ENCODE assay signal across 8 cellular contexts in the genomic region with DNA sequence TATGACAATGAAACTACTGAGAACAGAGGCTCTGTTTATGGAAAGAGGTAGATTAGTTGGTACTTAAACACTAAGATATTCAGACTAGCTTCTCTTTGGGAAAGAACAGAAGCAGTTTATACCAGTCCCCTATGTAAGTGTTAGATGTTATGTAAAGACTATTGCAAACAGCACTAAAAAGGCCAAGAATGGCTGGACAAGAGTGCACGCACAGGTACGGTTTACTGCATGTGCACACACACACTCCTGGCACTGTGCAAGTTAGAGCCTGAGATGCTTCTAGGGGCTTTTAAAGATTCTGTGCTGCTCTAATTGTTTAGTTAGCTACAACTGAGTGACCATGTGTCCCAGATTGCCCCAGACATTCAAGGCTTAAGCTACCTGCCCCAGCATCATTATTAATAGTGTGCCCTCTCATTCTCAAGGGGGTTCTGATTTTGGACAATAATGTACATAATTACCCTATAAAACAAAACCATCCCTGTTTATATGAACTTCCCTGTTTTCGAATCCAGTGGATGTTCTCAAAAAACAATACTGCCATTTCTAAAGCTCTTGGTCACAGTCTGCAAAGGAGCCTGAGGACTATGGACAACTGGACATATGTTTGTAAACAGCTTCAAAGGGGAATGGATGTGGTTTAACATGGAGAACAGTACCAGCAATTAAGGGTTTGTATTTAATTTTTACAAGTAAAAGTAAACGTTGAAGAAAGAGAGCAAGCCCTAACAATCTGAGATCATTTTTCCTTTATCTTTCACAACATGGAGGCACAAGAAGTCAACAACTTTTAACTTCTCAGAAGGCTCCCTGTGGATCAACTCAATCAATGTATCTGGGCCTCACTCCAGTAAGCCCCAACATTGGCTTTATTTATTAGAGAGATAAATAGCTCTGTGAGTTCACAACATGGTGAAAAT. TPM values are rescaled to one million over a fixed set of nuclear protein-coding genes. Genes with fewer than 3 reads are reported as not detected.
A peak's percentile ranks its signal among the peaks of the same experiment; 100 is the strongest.
DNase-seq lines count a peak whose midpoint lies in the region; ATAC-seq and TF ChIP-seq lines count a peak whose summit lies in the region.

No MANE protein-coding gene starts in this region.

- peaks cover 13% of the 10 kb centered on the region for H3K9me1 ChIP-seq in IMR-90 (ENCODE audit: insufficient read depth, low read length)

- peak overlapping the region; percentile 99 for H3K4me3 Mint-ChIP-seq in chondrocyte (ENCODE audit: unreplicated experiment)
- H3K4me3 Mint-ChIP-seq in natural killer cell = peak overlapping the region; percentile 93

- no peak overlapping the region; a peak in 1 of 4 replicates for H4K8ac ChIP-seq in IMR-90 (ENCODE audit: low read depth in 2 of 2, low read length in 2 of 2)

- TF ChIP-seq CTCF in IMR-90 (conservative IDR thresholded peaks at IDR 0.05; ENCODE audit: low read depth, low read length) (no peak), chondrocyte (IDR thresholded peaks at IDR 0.05) (no peak), natural killer cell (IDR thresholded peaks at IDR 0.05) (no peak)

- dilution Hi-C loops in IMR-90 (cut with HindIII; ENCODE audit: low sequenced_read_pairs, unreplicated experiment) = no loop called here

- peak overlapping the region; percentile 97 for H3K4me3 ChIP-seq in ACC112 (ENCODE audit: low read depth, low read length)
- H3K4me3 ChIP-seq in IMR-90 (ENCODE audit: insufficient read depth, low read depth, low read length) = peak overlapping the region; percentile 64

- ATAC-seq in IMR-90 (ENCODE audit: low read depth) = no peak
- no peak for ATAC-seq in natural killer cell
- ATAC-seq in HG02973 (IDR thresholded peaks at IDR 0.05; ENCODE audit: unreplicated experiment) = no peak
- no peak for ATAC-seq in GM19397 (IDR thresholded peaks at IDR 0.05; ENCODE audit: unreplicated experiment)

- H3K4me1 Mint-ChIP-seq in chondrocyte (ENCODE audit: low read depth) (peaks cover 63% of the 10 kb centered on the region), natural killer cell (peaks cover 22 to 23% of the 10 kb centered on the region in 2 donors)

- peaks cover 46% of the 10 kb centered on the region for H3K4me1 ChIP-seq in ACC112 (ENCODE audit: control insufficient read depth, insufficient read depth, low read length, unreplicated experiment)
- H3K4me1 ChIP-seq in IMR-90 (ENCODE audit: control insufficient read depth, insufficient read depth, low read length) = peaks cover 9% of the 10 kb centered on the region

- POLR2A ChIA-PET in IMR-90 (lab: Charles Lee; ENCODE audit: unreplicated experiment) = interaction anchor here (1.1 kb wide), 1 partner anchor 25 kb away, joined by 3 read pairs; no protein-coding TSS in a partner anchor

- H3K9me3 ChIP-seq in IMR-90 (ENCODE audit: control insufficient read depth, insufficient read depth, low read length) = no peaks in the 10 kb centered on the region

- no peak overlapping the region for H2AK9ac ChIP-seq in IMR-90 (replicated peaks; ENCODE audit: low read depth, low read length, poor library complexity)

- peaks cover 58% of the 10 kb centered on the region for H3K79me2 ChIP-seq in ACC112 (ENCODE audit: control insufficient read depth, insufficient read depth, low read length, unreplicated experiment)

- CTCF ChIA-PET in IMR-90 (lab: Yijun Ruan, JAX) = interaction anchor here (2.4 kb wide), 1 partner anchor 23 kb away, joined by 6 read pairs; no protein-coding TSS in a partner anchor

- H4K20me1 ChIP-seq in IMR-90 (ENCODE audit: insufficient read depth, low read length) = peaks cover 48% of the 10 kb centered on the region

- 0 out of 2 replicates have a peak overlapping the region, but pooled peaks have one; percentile 17 for H3K18ac ChIP-seq in IMR-90 (ENCODE audit: low read depth, low read length)

- H3K27me3 Mint-ChIP-seq in chondrocyte (ENCODE audit: low read depth) = no peaks in the 10 kb centered on the region
- H3K27me3 Mint-ChIP-seq in natural killer cell (ENCODE audit: low read depth in 2 of 2) = peaks cover 36 to 49% of the 10 kb centered on the region in 2 donors

- intact Hi-C loops in IMR-90 (cut with micrococcal nuclease) (loop anchor here (2.0 kb wide), 1 partner anchor 25 kb away; no protein-coding TSS in a partner anchor), natural killer cell (cut with micrococcal nuclease) (no loop called here)

- H3K27ac ChIP-seq in ACC112 (ENCODE audit: low read depth, low read length) = peak overlapping the region; percentile 73
- H3K27ac ChIP-seq in IMR-90 (ENCODE audit: insufficient read depth, low read length) = no peak overlapping the region; the same call in 1 of the 2 replicates

- no peak overlapping the region for H3K14ac ChIP-seq in IMR-90 (replicated peaks; ENCODE audit: low read depth, low read length)

- no peaks in the 10 kb centered on the region for H3K36me3 Mint-ChIP-seq in chondrocyte (ENCODE audit: low read depth)
- H3K36me3 Mint-ChIP-seq in natural killer cell = no peaks in the 10 kb centered on the region

- H4K5ac ChIP-seq in IMR-90 (ENCODE audit: low read depth, low read length) = peak overlapping the region; percentile 27; the same call in 1 of the 2 replicates

- BruUV-seq in IMR-90 (replicated peaks; lab: Mats Ljungman, UMichigan) = TSS peak; percentile 56

- H3K27ac Mint-ChIP-seq in chondrocyte (ENCODE audit: unreplicated experiment) = peak overlapping the region; percentile 97
- H3K27ac Mint-ChIP-seq in natural killer cell = no peak overlapping the region

- H3K4ac ChIP-seq in IMR-90 (ENCODE audit: low read depth, low read length) = no peak overlapping the region

- H3K56ac ChIP-seq in IMR-90 (ENCODE audit: extremely low read depth, insufficient read depth, low read length) = no peak overlapping the region

- WGBS in IMR-90 (ENCODE audit: extremely low coverage in 2 of 2, insufficient read length in 1 of 2), 2 experiments = no CpG with 5 or more reads among the region's 4 CpGs

- in situ Hi-C loops in IMR-90 (cut with MboI; ENCODE audit: low sequenced_read_pairs) = no loop called here

- no peak overlapping the region for H2BK20ac ChIP-seq in IMR-90 (ENCODE audit: low read depth, low read length)

- H3K9me3 Mint-ChIP-seq in chondrocyte (ENCODE audit: low read depth) = no peaks in the 10 kb centered on the region
- no peaks in the 10 kb centered on the region for H3K9me3 Mint-ChIP-seq in natural killer cell

- H2BK15ac ChIP-seq in IMR-90 (ENCODE audit: low read depth, low read length) = no peak overlapping the region

- TF ChIP-seq POLR2A in IMR-90 (IDR thresholded peaks at IDR 0.05; ENCODE audit: low read depth, low read length) = no peak

- peak overlapping the region; percentile 31; the same call in 1 of the 2 replicates for H3K9ac ChIP-seq in IMR-90 (ENCODE audit: low read depth, low read length)

- H2AK5ac ChIP-seq in IMR-90 (ENCODE audit: low read depth, low read length) = no peak overlapping the region

- no peak overlapping the region for H2BK120ac ChIP-seq in IMR-90 (ENCODE audit: low read depth, low read length)

- H3K36me3 ChIP-seq in ACC112 (ENCODE audit: insufficient read depth, low read length) (no peaks in the 10 kb centered on the region), IMR-90 (ENCODE audit: control insufficient read depth, insufficient read depth, low read length) (no peaks in the 10 kb centered on the region)

- peak overlapping the region; percentile 35 for H2AFZ ChIP-seq in ACC112 (ENCODE audit: low read length, unreplicated experiment)
- no peak overlapping the region for H2AFZ ChIP-seq in IMR-90 (replicated peaks; ENCODE audit: low read length, poor library complexity)

- H2BK5ac ChIP-seq in IMR-90 (ENCODE audit: low read depth, low read length, poor library complexity, severe bottlenecking) = peak overlapping the region; percentile 78

- H4K91ac ChIP-seq in IMR-90 (ENCODE audit: insufficient read depth, low read depth, low read length) = no peak overlapping the region

- peaks cover 21 to 47% of the 10 kb centered on the region in 2 experiments for H3K79me1 ChIP-seq in IMR-90 (ENCODE audit: low read depth in 1 of 2, low read length in 2 of 2)

- no peak for TF ChIP-seq RAD21 in IMR-90 (IDR thresholded peaks at IDR 0.05; ENCODE audit: low read length)

- peak overlapping the region; percentile 92 for H3K4me2 ChIP-seq in IMR-90 (ENCODE audit: low read depth, low read length)

- H3K27me3 ChIP-seq in ACC112 (ENCODE audit: insufficient read depth, low read length) (peaks cover 18% of the 10 kb centered on the region), IMR-90 (ENCODE audit: control insufficient read depth, insufficient read depth, low read length) (peaks cover 12% of the 10 kb centered on the region)

- no peak overlapping the region for H3K23ac ChIP-seq in IMR-90 (ENCODE audit: low read depth, low read length)

- DNase-seq in IMR-90 = no peak
- DNase-seq in chondrocyte (ENCODE audit: low spot score) = no peak
- DNase-seq in natural killer cell = no peak
- DNase-seq in Ammon's horn (ENCODE audit: low spot score) = no peak
- DNase-seq in NCI-H187 (lab: John Stamatoyannopoulos, UW) = no peak

TF ChIP-seq in IMR-90, 13 proteins besides CTCF, POLR2A, EP300 and RAD21:
- TF ChIP-seq BHLHE40 (IDR thresholded peaks at IDR 0.05; ENCODE audit: low read depth, low read length) = no peak
- TF ChIP-seq MAZ (IDR thresholded peaks at IDR 0.05; ENCODE audit: borderline replicate concordance, low read depth, low read length) = no peak

RNA-seq across cellular contexts. Expression of a gene that starts 2.0 kb away (rescaled TPM):
- total RNA-seq in IMR-90 (2012; rRNA removed) = 46.6 and 80.3 TPM in 2 replicates
- polyA plus RNA-seq in IMR-90 (2012; rRNA removed) = 13.8 and 17.0 TPM in 2 replicates
- polyA plus RNA-seq in IMR-90 (2012; cell fraction: cytosol; rRNA removed) = 5.0 and 5.2 TPM in 2 replicates
- 2.4 and 9.0 TPM in 2 replicates for polyA plus RNA-seq in IMR-90 (2012; cell fraction: nucleus; rRNA removed; ENCODE audit: low replicate concordance)
- total RNA-seq in chondrocyte = 56.0 to 63.6 TPM (median 56.3 TPM) in 3 replicates
- total RNA-seq in natural killer cell = 1 to 10 TPM; 2.6 to 4.1 (median 3.3) TPM
